In genomic region chr21:28439246-28439645, GRCh38 we compare ENCODE assay signal across 19 cellular contexts.
A peak's percentile ranks its signal among the peaks of the same experiment; 100 is the strongest.
DNase-seq lines count a peak whose midpoint lies in the region; ATAC-seq and TF ChIP-seq lines count a peak whose summit lies in the region.
"Had no signal": no experiment of that assay in that cellular context is flagged by ENCODE, and none has a peak within 500 bp of the region (broad histone marks: within the 10 kb centered on the region; RNA-seq: fewer than 3 reads in every experiment).

No MANE protein-coding gene starts in this region.

- H3K9me2 ChIP-seq in SK-N-SH (no peaks in the 10 kb centered on the region), hepatocyte (replicated peaks; ENCODE audit: insufficient read depth) (no peaks in the 10 kb centered on the region)

- H4K20me1 ChIP-seq in SK-N-SH (ENCODE audit: insufficient read depth) (no peaks in the 10 kb centered on the region), hepatocyte (ENCODE audit: insufficient read depth, poor library complexity, severe bottlenecking) (no peaks in the 10 kb centered on the region)

- H3K4me3 ChIP-seq in SK-N-SH (ENCODE audit: low read depth in 2 of 2, low read length in 1 of 2) (no peak overlapping the region), hepatocyte (no peak overlapping the region), skeletal muscle satellite cell (ENCODE audit: low read length) (no peak overlapping the region)
- H3K4me3 ChIP-seq: HAP-1, K562 had no signal

- peaks cover 7 to 11% of the 10 kb centered on the region in 2 experiments; a peak in 3 of 4 replicates for H3K4me1 ChIP-seq in SK-N-SH (ENCODE audit: control insufficient read depth in 1 of 2, insufficient read depth in 2 of 2, low read depth in 1 of 2, low read length in 1 of 2)
- no peaks in the 10 kb centered on the region for H3K4me1 ChIP-seq in hepatocyte (ENCODE audit: insufficient read depth)
- peaks cover 50% of the 10 kb centered on the region for H3K4me1 ChIP-seq in skeletal muscle satellite cell (ENCODE audit: control insufficient read depth, insufficient read depth, low read length)
- H3K4me1 ChIP-seq: HAP-1 had no signal

- TF ChIP-seq CTCF in SK-N-SH (IDR thresholded peaks at IDR 0.05) = no peak
- no peak for TF ChIP-seq CTCF in hepatocyte (IDR thresholded peaks at IDR 0.05; ENCODE audit: poor library complexity)

- WGBS in SK-N-SH (ENCODE audit: low lambda C conversion rate) = 74% methylated on average over 4 of the region's 4 CpGs
- 64% methylated on average over 4 of the region's 4 CpGs for WGBS in hepatocyte (ENCODE audit: low lambda C conversion rate, missing lambda C conversion rate)

- no peaks in the 10 kb centered on the region for H3K79me2 ChIP-seq in SK-N-SH (ENCODE audit: insufficient read depth)
- H3K79me2 ChIP-seq in hepatocyte = no peaks in the 10 kb centered on the region

- H3F3A ChIP-seq in SK-N-SH (replicated peaks; ENCODE audit: insufficient read depth) = peaks cover 12% of the 10 kb centered on the region

- no peak overlapping the region for H3K4me2 ChIP-seq in SK-N-SH
- H3K4me2 ChIP-seq in hepatocyte = peak overlapping the region; percentile 29
- peak overlapping the region; percentile 35 for H3K4me2 ChIP-seq in skeletal muscle satellite cell (ENCODE audit: low read length)

- H2AFZ ChIP-seq in SK-N-SH (ENCODE audit: low read depth) = peak overlapping the region; percentile 9; the same call in 1 of the 2 replicates
- H2AFZ ChIP-seq in hepatocyte = no peak overlapping the region

- POLR2A ChIA-PET in SK-N-SH (lab: Yijun Ruan, JAX) = no interaction called here

- H3K27me3 ChIP-seq in SK-N-SH (ENCODE audit: insufficient read depth) (no peaks in the 10 kb centered on the region), hepatocyte (no peaks in the 10 kb centered on the region), skeletal muscle satellite cell (ENCODE audit: control insufficient read depth, insufficient read depth, low read length) (no peaks in the 10 kb centered on the region)

- no peaks in the 10 kb centered on the region for H3K9me3 ChIP-seq in SK-N-SH
- no peaks in the 10 kb centered on the region for H3K9me3 ChIP-seq in hepatocyte (ENCODE audit: low read depth)
- H3K9me3 ChIP-seq in skeletal muscle satellite cell (replicated peaks; ENCODE audit: low read length) = no peaks in the 10 kb centered on the region

- H3K27ac ChIP-seq in SK-N-SH (ENCODE audit: low read depth in 2 of 2, low read length in 1 of 2) (peak overlapping the region in 1 of 2 experiments; percentile 73; a peak in 2 of 4 replicates), hepatocyte (peak overlapping the region; percentile 58), caudate nucleus (ENCODE audit: low read depth, low read length) (no peak overlapping the region)
- H3K27ac ChIP-seq: 22Rv1, HL-60 had no signal

- no peak overlapping the region for H3K9ac ChIP-seq in SK-N-SH
- H3K9ac ChIP-seq in skeletal muscle satellite cell (ENCODE audit: low read depth, low read length) = peak overlapping the region; percentile 41

- DNase-seq in SK-N-SH (no peak), hepatocyte (ENCODE audit: low spot score) (no peak), caudate nucleus (lab: John Stamatoyannopoulos, UW) (no peak), dermis blood vessel endothelial cell (no peak)
- no peak for DNase-seq in activated CD4-positive, alpha-beta T cell treated with anti-CD3 and anti-CD28 coated beads for 4 hours
- no peak for DNase-seq in activated T-cell treated with anti-CD3 and anti-CD28 coated beads, Interleukin-2, amount 50 U/mL, for 48 hours
- DNase-seq: Calu3; CD4-positive, alpha-beta memory T cell; DMS79; MV-4-11; NCI-H1417; NCI-H187 treated with DMSO at 0.1 percent for 48 hours; NK-92 treated with Interleukin-12 subunit alpha and Interleukin-12 subunit beta, amount 100 ng/mL, for 24 hours had no signal

- no peak for ATAC-seq in SK-N-SH treated with all-trans-retinoic acid at 6 μM for 48 hours
- ATAC-seq: K562 had no signal

- no peak for TF ChIP-seq RAD21 in SK-N-SH (IDR thresholded peaks at IDR 0.05; ENCODE audit: low read length)

- no peak for TF ChIP-seq EP300 in SK-N-SH (IDR thresholded peaks at IDR 0.05; ENCODE audit: borderline replicate concordance in 1 of 2, low read depth in 1 of 2, low read length in 1 of 2)

- CTCF ChIA-PET in SK-N-SH (lab: Yijun Ruan, JAX) = interaction anchor here (1.1 kb wide), 1 partner anchor 305 kb away, joined by 3 read pairs; no protein-coding TSS in a partner anchor

- H3K36me3 ChIP-seq in SK-N-SH (replicated peaks in 1 of 2; ENCODE audit: control insufficient read depth in 1 of 2, insufficient read depth in 2 of 2, low read length in 1 of 2) (no peaks in the 10 kb centered on the region), hepatocyte (replicated peaks; ENCODE audit: insufficient read depth, low read depth) (no peaks in the 10 kb centered on the region), skeletal muscle satellite cell (ENCODE audit: insufficient read depth, low read length) (no peaks in the 10 kb centered on the region)
- H3K36me3 ChIP-seq: HAP-1 had no signal

TF ChIP-seq in SK-N-SH, 30 proteins besides CTCF, POLR2A, EP300 and RAD21:
- TF ChIP-seq FOXM1 (IDR thresholded peaks at IDR 0.05; ENCODE audit: low read depth) = no peak
- TF ChIP-seq, protein P1, sequence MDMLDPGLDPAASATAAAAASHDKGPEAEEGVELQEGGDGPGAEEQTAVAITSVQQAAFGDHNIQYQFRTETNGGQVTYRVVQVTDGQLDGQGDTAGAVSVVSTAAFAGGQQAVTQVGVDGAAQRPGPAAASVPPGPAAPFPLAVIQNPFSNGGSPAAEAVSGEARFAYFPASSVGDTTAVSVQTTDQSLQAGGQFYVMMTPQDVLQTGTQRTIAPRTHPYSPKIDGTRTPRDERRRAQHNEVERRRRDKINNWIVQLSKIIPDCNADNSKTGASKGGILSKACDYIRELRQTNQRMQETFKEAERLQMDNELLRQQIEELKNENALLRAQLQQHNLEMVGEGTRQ (IDR thresholded peaks at IDR 0.05; ENCODE audit: borderline replicate concordance, low read depth, low read length) = no peak
- no peak for TF ChIP-seq ELF1 (IDR thresholded peaks at IDR 0.05)
- TF ChIP-seq, protein P2, sequence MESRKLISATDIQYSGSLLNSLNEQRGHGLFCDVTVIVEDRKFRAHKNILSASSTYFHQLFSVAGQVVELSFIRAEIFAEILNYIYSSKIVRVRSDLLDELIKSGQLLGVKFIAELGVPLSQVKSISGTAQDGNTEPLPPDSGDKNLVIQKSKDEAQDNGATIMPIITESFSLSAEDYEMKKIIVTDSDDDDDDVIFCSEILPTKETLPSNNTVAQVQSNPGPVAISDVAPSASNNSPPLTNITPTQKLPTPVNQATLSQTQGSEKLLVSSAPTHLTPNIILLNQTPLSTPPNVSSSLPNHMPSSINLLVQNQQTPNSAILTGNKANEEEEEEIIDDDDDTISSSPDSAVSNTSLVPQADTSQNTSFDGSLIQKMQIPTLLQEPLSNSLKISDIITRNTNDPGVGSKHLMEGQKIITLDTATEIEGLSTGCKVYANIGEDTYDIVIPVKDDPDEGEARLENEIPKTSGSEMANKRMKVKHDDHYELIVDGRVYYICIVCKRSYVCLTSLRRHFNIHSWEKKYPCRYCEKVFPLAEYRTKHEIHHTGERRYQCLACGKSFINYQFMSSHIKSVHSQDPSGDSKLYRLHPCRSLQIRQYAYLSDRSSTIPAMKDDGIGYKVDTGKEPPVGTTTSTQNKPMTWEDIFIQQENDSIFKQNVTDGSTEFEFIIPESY (IDR thresholded peaks at IDR 0.05; ENCODE audit: borderline replicate concordance, low read depth) = no peak
- no peak for TF ChIP-seq EZH2phosphoT487 (IDR thresholded peaks at IDR 0.05; ENCODE audit: borderline replicate concordance, low read depth)
- no peak for TF ChIP-seq NFIC (IDR thresholded peaks at IDR 0.05; ENCODE audit: borderline replicate concordance)
- no peak for TF ChIP-seq JUND (IDR thresholded peaks at IDR 0.05)
TF ChIP-seq in SK-N-SH: peak in this region for 0.

TF ChIP-seq in SK-N-SH treated with all-trans-retinoic acid at 6 μM for 48 hours, 23 proteins besides CTCF, POLR2A, EP300 and RAD21:
- TF ChIP-seq ARNTL (CRISPR knock-in tag; IDR thresholded peaks at IDR 0.05; ENCODE audit: borderline replicate concordance, low read depth) (no peak), SNAI2 (CRISPR knock-in tag; IDR thresholded peaks at IDR 0.05) (no peak), ESRRG (CRISPR knock-in tag; IDR thresholded peaks at IDR 0.05) (no peak), PPARA (CRISPR knock-in tag; IDR thresholded peaks at IDR 0.05; ENCODE audit: borderline replicate concordance) (no peak)
- TF ChIP-seq, protein P3, sequence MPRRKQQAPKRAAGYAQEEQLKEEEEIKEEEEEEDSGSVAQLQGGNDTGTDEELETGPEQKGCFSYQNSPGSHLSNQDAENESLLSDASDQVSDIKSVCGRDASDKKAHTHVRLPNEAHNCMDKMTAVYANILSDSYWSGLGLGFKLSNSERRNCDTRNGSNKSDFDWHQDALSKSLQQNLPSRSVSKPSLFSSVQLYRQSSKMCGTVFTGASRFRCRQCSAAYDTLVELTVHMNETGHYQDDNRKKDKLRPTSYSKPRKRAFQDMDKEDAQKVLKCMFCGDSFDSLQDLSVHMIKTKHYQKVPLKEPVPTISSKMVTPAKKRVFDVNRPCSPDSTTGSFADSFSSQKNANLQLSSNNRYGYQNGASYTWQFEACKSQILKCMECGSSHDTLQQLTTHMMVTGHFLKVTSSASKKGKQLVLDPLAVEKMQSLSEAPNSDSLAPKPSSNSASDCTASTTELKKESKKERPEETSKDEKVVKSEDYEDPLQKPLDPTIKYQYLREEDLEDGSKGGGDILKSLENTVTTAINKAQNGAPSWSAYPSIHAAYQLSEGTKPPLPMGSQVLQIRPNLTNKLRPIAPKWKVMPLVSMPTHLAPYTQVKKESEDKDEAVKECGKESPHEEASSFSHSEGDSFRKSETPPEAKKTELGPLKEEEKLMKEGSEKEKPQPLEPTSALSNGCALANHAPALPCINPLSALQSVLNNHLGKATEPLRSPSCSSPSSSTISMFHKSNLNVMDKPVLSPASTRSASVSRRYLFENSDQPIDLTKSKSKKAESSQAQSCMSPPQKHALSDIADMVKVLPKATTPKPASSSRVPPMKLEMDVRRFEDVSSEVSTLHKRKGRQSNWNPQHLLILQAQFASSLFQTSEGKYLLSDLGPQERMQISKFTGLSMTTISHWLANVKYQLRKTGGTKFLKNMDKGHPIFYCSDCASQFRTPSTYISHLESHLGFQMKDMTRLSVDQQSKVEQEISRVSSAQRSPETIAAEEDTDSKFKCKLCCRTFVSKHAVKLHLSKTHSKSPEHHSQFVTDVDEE (CRISPR knock-in tag; IDR thresholded peaks at IDR 0.05) = no peak
